Comparison of ENCODE assay signal across 28 cellular contexts in genomic region chr2:189610700-189611099, GRCh38. TPM values are rescaled to one million over a fixed set of nuclear protein-coding genes. Genes with fewer than 3 reads are reported as not detected.
"Had no signal": no experiment of that assay in that cellular context is flagged by ENCODE, and none has a peak within 500 bp of the region (broad histone marks: within the 10 kb centered on the region; RNA-seq: fewer than 3 reads in every experiment).

No MANE protein-coding gene starts in this region.

- ATAC-seq: activated naive CD4-positive, alpha-beta T cell treated with anti-CD3 and anti-CD28 coated beads, Interleukin-2, amount 50 U/mL, for 72 hours; activated T-cell treated with anti-CD3 and anti-CD28 coated beads, Interleukin-2, amount 50 U/mL, for 4 hours; Panc1; Right ventricle myocardium inferior; T-cell had no signal

- H3K27ac ChIP-seq: SK-N-MC, VCaP had no signal

- H3K4me3 ChIP-seq: SK-N-MC had no signal

- DNase-seq: activated CD4-positive, alpha-beta memory T cell treated with anti-CD3 and anti-CD28 coated beads for 36 hours; activated CD4-positive, alpha-beta T cell treated with anti-CD3 and anti-CD28 coated beads, Interleukin-2, amount 10 ng/mL, durations not matched to agents 7 days and 5 days; activated CD4-positive, CD25-positive, alpha-beta regulatory T cell; activated CD8-positive, alpha-beta memory T cell treated with anti-CD3 and anti-CD28 coated beads for 24 hours; activated effector memory CD4-positive, alpha-beta T cell treated with anti-CD3 and anti-CD28 coated beads, Interleukin-2, amount 50 U/mL, for 16 hours; activated naive CD4-positive, alpha-beta T cell treated with Interleukin-2 at 50 U/mL for 16 hours; activated T-cell treated with anti-CD3 and anti-CD28 coated beads, Interleukin-2, amount 50 U/mL, for 4 hours; aorta; Karpas-422; MM.1S; NCI-H1105 treated with DMSO at 0.1 percent for 48 hours; NCI-H146; NCI-H187 treated with DMSO at 0.1 percent for 48 hours; NCI-H2081 treated with DMSO at 0.1 percent for 48 hours; NCI-H2227 treated with DMSO at 0.1 percent for 48 hours; NCI-H510A; NCI-H526 treated with DMSO at 0.1 percent for 48 hours; NCI-H82; RPMI8226; T-cell; T-helper 2 cell; T1000 had no signal

RNA-seq across cellular contexts. Expression of gene SLC40A1, which starts 30.1 kb away (rescaled TPM):
- total RNA-seq: OCI-LY7 had no signal
